18 cellular contexts compared by ENCODE assay signal in the genomic region with DNA sequence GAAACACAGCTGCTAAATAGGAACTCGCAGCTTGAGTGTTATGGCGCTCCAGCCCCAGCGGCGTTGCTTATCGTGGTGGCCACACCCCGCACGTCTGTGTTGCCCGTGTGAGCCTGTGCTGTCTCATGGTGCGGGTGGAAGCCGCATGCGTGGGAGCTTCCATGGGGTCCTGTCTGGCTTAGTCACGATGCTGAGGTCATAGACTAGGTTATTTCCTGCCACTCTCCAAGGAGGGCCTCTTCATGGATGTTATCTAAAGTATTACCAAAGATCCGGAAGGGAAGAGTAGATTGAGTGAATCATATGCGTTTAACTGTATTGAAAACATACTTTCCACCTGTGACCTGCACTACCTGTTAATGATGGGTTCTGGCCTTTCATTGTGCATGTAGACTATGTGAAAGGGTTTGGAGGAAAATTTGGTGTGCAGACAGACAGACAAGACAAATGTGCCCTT. TPM values are rescaled to one million over a fixed set of nuclear protein-coding genes. Genes with fewer than 3 reads are reported as not detected.
DNase-seq lines count a peak whose midpoint lies in the region; ATAC-seq and TF ChIP-seq lines count a peak whose summit lies in the region.
"Had no signal": no experiment of that assay in that cellular context is flagged by ENCODE, and none has a peak within 500 bp of the region (broad histone marks: within the 10 kb centered on the region; RNA-seq: fewer than 3 reads in every experiment).

No MANE protein-coding gene starts in this region.

- no peak overlapping the region for H3K4me3 Mint-ChIP-seq in WTC11
- H3K4me3 Mint-ChIP-seq: activated CD4-positive, alpha-beta T cell treated with anti-CD3 and anti-CD28 coated beads, Interleukin-2, amount 10 ng/mL, durations not matched to agents 24 days and 14 days; activated naive CD8-positive, alpha-beta T cell treated with anti-CD3 and anti-CD28 coated beads for 36 hours; CD4-positive, alpha-beta memory T cell; dendritic cell treated with granulocyte-macrophage colony-stimulating factor and Interleukin-4, amounts not matched to agents 40 ng/mL and 50 ng/mL, for 4 days; T-helper 17 cell had no signal

- H3K36me3 Mint-ChIP-seq in WTC11 = peaks cover 79% of the 10 kb centered on the region
- H3K36me3 Mint-ChIP-seq: CD4-positive, alpha-beta memory T cell had no signal

- H3K4me3 ChIP-seq in fibroblast of villous mesenchyme (ENCODE audit: low read depth, low read length) = no peak overlapping the region
- H3K4me3 ChIP-seq: A549, left ventricle myocardium inferior had no signal

- DNase-seq in A172 (ENCODE audit: low spot score) (peak; percentile 82), KBM-7 (peak; percentile 69), WTC11 (ENCODE audit: low spot score) (no peak), fibroblast of villous mesenchyme (ENCODE audit: low read depth) (peak; percentile 70), amygdala (lab: John Stamatoyannopoulos, UW) (no peak), NCI-H2227 (lab: John Stamatoyannopoulos, UW; ENCODE audit: unreplicated experiment) (no peak)
- DNase-seq: activated CD4-positive, alpha-beta T cell treated with anti-CD3 and anti-CD28 coated beads, Interleukin-2, amount 10 ng/mL, durations not matched to agents 24 days and 14 days; activated naive CD8-positive, alpha-beta T cell treated with anti-CD3 and anti-CD28 coated beads for 36 hours; activated T-cell treated with anti-CD3 and anti-CD28 coated beads for 4 hours; CD4-positive, alpha-beta memory T cell; left ventricle myocardium inferior; NCI-H2081; NCI-H748 treated with DMSO at 0.1 percent for 48 hours; T-helper 17 cell had no signal

- POLR2A ChIA-PET in WTC11 (lab: Charles Lee) = no interaction called here

- H3K9me3 Mint-ChIP-seq in WTC11 = no peaks in the 10 kb centered on the region
- H3K9me3 Mint-ChIP-seq: activated CD4-positive, alpha-beta T cell treated with anti-CD3 and anti-CD28 coated beads, Interleukin-2, amount 10 ng/mL, durations not matched to agents 24 days and 14 days; activated naive CD8-positive, alpha-beta T cell treated with anti-CD3 and anti-CD28 coated beads for 36 hours; CD4-positive, alpha-beta memory T cell; dendritic cell treated with granulocyte-macrophage colony-stimulating factor and Interleukin-4, amounts not matched to agents 40 ng/mL and 50 ng/mL, for 4 days had no signal

- ATAC-seq in WTC11 (no peak), HG03135 (IDR thresholded peaks at IDR 0.05; ENCODE audit: unreplicated experiment) (no peak), GM19351 (IDR thresholded peaks at IDR 0.05; ENCODE audit: unreplicated experiment) (no peak)
- ATAC-seq: A549, T-helper 17 cell had no signal

- peak overlapping the region; percentile 58 for H3K27ac Mint-ChIP-seq in WTC11
- H3K27ac Mint-ChIP-seq: activated CD4-positive, alpha-beta T cell treated with anti-CD3 and anti-CD28 coated beads, Interleukin-2, amount 10 ng/mL, durations not matched to agents 24 days and 14 days; activated naive CD8-positive, alpha-beta T cell treated with anti-CD3 and anti-CD28 coated beads for 36 hours; CD4-positive, alpha-beta memory T cell; dendritic cell treated with granulocyte-macrophage colony-stimulating factor and Interleukin-4, amounts not matched to agents 40 ng/mL and 50 ng/mL, for 4 days; T-helper 17 cell had no signal

- H3K4me1 Mint-ChIP-seq in WTC11 = peaks cover 18% of the 10 kb centered on the region
- H3K4me1 Mint-ChIP-seq: CD4-positive, alpha-beta memory T cell had no signal

- CTCF ChIA-PET in WTC11 (lab: Charles Lee) = no interaction called here

- in situ Hi-C loops in KBM-7 (cut with MboI; ENCODE audit: low pct_unique_long_range_greater_than_20kb, low sequenced_read_pairs) = no loop called here

- H3K27me3 Mint-ChIP-seq in WTC11 (ENCODE audit: low read depth) = no peaks in the 10 kb centered on the region
- H3K27me3 Mint-ChIP-seq: CD4-positive, alpha-beta memory T cell had no signal

- TF ChIP-seq CTCF in WTC11 (IDR thresholded peaks at IDR 0.05) (no peak), fibroblast of villous mesenchyme (IDR thresholded peaks at IDR 0.05; ENCODE audit: insufficient read depth, low read depth, low read length) (no peak)

TF ChIP-seq in WTC11, 78 proteins besides CTCF, POLR2A, EP300 and RAD21:
- TF ChIP-seq NR2C2 (CRISPR knock-in tag; IDR thresholded peaks at IDR 0.05) (no peak), ZNF671 (CRISPR knock-in tag; IDR thresholded peaks at IDR 0.05) (no peak), ATF1 (CRISPR knock-in tag; IDR thresholded peaks at IDR 0.05) (no peak)
- TF ChIP-seq, protein P1, sequence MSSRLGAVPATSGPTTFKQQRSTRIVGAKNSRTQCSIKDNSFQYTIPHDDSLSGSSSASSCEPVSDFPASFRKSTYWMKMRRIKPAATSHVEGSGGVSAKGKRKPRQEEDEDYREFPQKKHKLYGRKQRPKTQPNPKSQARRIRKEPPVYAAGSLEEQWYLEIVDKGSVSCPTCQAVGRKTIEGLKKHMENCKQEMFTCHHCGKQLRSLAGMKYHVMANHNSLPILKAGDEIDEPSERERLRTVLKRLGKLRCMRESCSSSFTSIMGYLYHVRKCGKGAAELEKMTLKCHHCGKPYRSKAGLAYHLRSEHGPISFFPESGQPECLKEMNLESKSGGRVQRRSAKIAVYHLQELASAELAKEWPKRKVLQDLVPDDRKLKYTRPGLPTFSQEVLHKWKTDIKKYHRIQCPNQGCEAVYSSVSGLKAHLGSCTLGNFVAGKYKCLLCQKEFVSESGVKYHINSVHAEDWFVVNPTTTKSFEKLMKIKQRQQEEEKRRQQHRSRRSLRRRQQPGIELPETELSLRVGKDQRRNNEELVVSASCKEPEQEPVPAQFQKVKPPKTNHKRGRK (CRISPR knock-in tag; IDR thresholded peaks at IDR 0.05; ENCODE audit: borderline replicate concordance) = no peak
- TF ChIP-seq, protein P2, sequence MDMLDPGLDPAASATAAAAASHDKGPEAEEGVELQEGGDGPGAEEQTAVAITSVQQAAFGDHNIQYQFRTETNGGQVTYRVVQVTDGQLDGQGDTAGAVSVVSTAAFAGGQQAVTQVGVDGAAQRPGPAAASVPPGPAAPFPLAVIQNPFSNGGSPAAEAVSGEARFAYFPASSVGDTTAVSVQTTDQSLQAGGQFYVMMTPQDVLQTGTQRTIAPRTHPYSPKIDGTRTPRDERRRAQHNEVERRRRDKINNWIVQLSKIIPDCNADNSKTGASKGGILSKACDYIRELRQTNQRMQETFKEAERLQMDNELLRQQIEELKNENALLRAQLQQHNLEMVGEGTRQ (CRISPR knock-in tag; IDR thresholded peaks at IDR 0.05) = no peak

RNA-seq across cellular contexts. Expression of a gene that starts 21.7 kb away (rescaled TPM):
- total RNA-seq in A172 (2014; rRNA removed; shearing (Covaris generic)) = 286 and 305 TPM in 2 replicates
- 216 to 281 TPM (median 222 TPM) in 3 replicates for total RNA-seq in WTC11 (2021)
- 358 and 406 TPM in 2 replicates for total RNA-seq in fibroblast of villous mesenchyme

Comparison
In these comparisons a context has a peak if more than half of its experiments do, and no peak if none do; other contexts are left out.
1. DNase-seq: peak in A172 (single experiment), KBM-7 (single experiment) and fibroblast of villous mesenchyme (single experiment); none in WTC11 (single experiment), amygdala (0 of 56) and NCI-H2227 (single experiment).